In the genomic region with DNA sequence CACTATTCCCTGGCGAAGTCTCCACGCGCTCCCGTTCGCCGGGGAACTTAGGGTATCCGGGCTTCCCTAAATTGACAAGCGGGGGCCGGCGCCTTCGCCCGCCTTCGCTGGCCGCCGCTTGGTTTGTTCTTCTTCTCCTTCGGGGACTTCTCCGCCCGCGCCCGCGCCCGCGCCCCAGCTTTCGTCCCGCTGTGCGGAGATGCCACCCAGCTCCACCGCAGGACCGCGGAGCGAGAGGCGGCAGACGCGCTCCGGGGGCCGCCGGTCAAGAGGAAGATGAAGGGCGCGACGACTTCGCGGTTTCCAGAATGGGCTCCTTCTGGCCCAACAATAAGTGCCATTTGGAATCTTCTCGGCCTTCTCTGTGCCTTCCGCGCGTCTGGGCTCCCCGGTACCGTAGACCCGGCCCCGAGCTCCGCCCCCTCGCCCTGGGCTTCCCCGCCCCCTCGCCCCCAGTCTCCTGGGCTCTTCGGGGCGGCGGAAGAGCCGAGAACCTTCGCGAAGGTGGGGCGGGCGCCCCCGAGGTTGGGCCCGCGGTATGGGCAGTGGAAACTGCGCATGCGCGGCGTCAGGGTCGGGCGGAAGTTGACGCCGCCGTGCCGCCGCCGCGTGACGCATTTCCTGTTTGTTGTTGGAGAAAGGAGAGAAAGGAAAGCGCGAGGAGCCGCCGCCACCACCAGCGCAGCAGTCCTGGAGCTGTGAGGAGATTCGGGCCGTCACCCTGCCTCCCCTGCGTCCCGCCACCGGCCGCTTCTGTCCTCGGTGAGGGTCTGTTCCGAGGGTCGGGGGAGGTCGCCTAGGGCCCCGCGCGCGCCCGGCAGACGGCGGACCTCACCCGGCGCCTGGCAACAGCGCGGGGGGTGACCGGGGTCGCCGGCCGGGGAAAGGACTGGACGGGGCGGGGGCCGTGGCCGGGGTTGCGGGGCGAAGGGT, we compare ENCODE assay signal across 8 cellular contexts.
DNase-seq lines count a peak whose midpoint lies in the region; ATAC-seq and TF ChIP-seq lines count a peak whose summit lies in the region.

A gene (plus strand): TSS at position 622 of the 933 bp plus-strand sequence. CDS start 21,569 bp downstream, outside the sequence.

- peaks cover 43% of the 10 kb centered on the region for H3K4me1 Mint-ChIP-seq in activated naive CD4-positive, alpha-beta T cell treated with anti-CD3 and anti-CD28 coated beads, Interleukin-2, amount 50 U/mL, for 24 hours

- no peaks in the 10 kb centered on the region for H3K9me3 Mint-ChIP-seq in activated naive CD4-positive, alpha-beta T cell treated with anti-CD3 and anti-CD28 coated beads, Interleukin-2, amount 50 U/mL, for 24 hours

- H3K4me3 ChIP-seq in GM08714 (ENCODE audit: low read length): peak within 1 kb of the TSS; percentile 79

- H3K27ac Mint-ChIP-seq in activated naive CD4-positive, alpha-beta T cell treated with anti-CD3 and anti-CD28 coated beads, Interleukin-2, amount 50 U/mL, for 24 hours: peak within 1 kb of the TSS; percentile 97

- DNase-seq in NCI-H1048 (lab: John Stamatoyannopoulos, UW) (peak; percentile 54), globus pallidus (ENCODE audit: low spot score) (peak; percentile 94), nucleus accumbens (lab: John Stamatoyannopoulos, UW) (peak in 55 of 56 donors; percentile 51 to 96 (median 89)), superior temporal gyrus (ENCODE audit: extremely low spot score) (peak; percentile 97)

- ATAC-seq in HG02571 (IDR thresholded peaks at IDR 0.05; ENCODE audit: unreplicated experiment): peak; percentile 75
- ATAC-seq in SK-N-SH treated with all-trans-retinoic acid at 6 μM for 48 hours: peak; percentile 73

- peaks cover 14% of the 10 kb centered on the region for H3K36me3 Mint-ChIP-seq in activated naive CD4-positive, alpha-beta T cell treated with anti-CD3 and anti-CD28 coated beads, Interleukin-2, amount 50 U/mL, for 24 hours

- peak within 1 kb of the TSS; percentile 96 for H3K4me3 Mint-ChIP-seq in activated naive CD4-positive, alpha-beta T cell treated with anti-CD3 and anti-CD28 coated beads, Interleukin-2, amount 50 U/mL, for 24 hours

- no peaks in the 10 kb centered on the region for H3K27me3 Mint-ChIP-seq in activated naive CD4-positive, alpha-beta T cell treated with anti-CD3 and anti-CD28 coated beads, Interleukin-2, amount 50 U/mL, for 24 hours

TF ChIP-seq in SK-N-SH treated with all-trans-retinoic acid at 6 μM for 48 hours, 23 proteins besides CTCF, POLR2A, EP300 and RAD21:
- no peak for TF ChIP-seq BACH2 (CRISPR knock-in tag; IDR thresholded peaks at IDR 0.05; ENCODE audit: borderline replicate concordance)
- TF ChIP-seq, protein P1, sequence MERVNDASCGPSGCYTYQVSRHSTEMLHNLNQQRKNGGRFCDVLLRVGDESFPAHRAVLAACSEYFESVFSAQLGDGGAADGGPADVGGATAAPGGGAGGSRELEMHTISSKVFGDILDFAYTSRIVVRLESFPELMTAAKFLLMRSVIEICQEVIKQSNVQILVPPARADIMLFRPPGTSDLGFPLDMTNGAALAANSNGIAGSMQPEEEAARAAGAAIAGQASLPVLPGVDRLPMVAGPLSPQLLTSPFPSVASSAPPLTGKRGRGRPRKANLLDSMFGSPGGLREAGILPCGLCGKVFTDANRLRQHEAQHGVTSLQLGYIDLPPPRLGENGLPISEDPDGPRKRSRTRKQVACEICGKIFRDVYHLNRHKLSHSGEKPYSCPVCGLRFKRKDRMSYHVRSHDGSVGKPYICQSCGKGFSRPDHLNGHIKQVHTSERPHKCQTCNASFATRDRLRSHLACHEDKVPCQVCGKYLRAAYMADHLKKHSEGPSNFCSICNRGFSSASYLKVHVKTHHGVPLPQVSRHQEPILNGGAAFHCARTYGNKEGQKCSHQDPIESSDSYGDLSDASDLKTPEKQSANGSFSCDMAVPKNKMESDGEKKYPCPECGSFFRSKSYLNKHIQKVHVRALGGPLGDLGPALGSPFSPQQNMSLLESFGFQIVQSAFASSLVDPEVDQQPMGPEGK (CRISPR knock-in tag; IDR thresholded peaks at IDR 0.05; ENCODE audit: borderline replicate concordance): 0 out of 2 replicates have a peak, but pooled peaks have one; percentile 60
- TF ChIP-seq ZNF565 (CRISPR knock-in tag; conservative IDR thresholded peaks at IDR 0.05; ENCODE audit: low read depth): no peak
- no peak for TF ChIP-seq PPARA (CRISPR knock-in tag; IDR thresholded peaks at IDR 0.05; ENCODE audit: borderline replicate concordance)
- no peak for TF ChIP-seq ISL1 (CRISPR knock-in tag; IDR thresholded peaks at IDR 0.05)
- TF ChIP-seq ZFP3 (CRISPR knock-in tag; IDR thresholded peaks at IDR 0.05): no peak
- TF ChIP-seq, protein P2, sequence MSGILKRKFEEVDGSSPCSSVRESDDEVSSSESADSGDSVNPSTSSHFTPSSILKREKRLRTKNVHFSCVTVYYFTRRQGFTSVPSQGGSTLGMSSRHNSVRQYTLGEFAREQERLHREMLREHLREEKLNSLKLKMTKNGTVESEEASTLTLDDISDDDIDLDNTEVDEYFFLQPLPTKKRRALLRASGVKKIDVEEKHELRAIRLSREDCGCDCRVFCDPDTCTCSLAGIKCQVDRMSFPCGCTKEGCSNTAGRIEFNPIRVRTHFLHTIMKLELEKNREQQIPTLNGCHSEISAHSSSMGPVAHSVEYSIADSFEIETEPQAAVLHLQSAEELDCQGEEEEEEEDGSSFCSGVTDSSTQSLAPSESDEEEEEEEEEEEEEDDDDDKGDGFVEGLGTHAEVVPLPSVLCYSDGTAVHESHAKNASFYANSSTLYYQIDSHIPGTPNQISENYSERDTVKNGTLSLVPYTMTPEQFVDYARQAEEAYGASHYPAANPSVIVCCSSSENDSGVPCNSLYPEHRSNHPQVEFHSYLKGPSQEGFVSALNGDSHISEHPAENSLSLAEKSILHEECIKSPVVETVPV (CRISPR knock-in tag; IDR thresholded peaks at IDR 0.05): no peak
- TF ChIP-seq ESRRG (CRISPR knock-in tag; IDR thresholded peaks at IDR 0.05): no peak
- peak; percentile 56; the same call in 1 of the 2 replicates for TF ChIP-seq CSDC2 (CRISPR knock-in tag; IDR thresholded peaks at IDR 0.05)
- no peak for TF ChIP-seq ARNTL (CRISPR knock-in tag; IDR thresholded peaks at IDR 0.05; ENCODE audit: borderline replicate concordance, low read depth)

Comparison
In these comparisons a context has a peak if more than half of its experiments do, and no peak if none do; other contexts are left out.
1. Peak in every context shown above with its lines: DNase-seq, ATAC-seq and H3K4me3 ChIP-seq.